In the genomic region with DNA sequence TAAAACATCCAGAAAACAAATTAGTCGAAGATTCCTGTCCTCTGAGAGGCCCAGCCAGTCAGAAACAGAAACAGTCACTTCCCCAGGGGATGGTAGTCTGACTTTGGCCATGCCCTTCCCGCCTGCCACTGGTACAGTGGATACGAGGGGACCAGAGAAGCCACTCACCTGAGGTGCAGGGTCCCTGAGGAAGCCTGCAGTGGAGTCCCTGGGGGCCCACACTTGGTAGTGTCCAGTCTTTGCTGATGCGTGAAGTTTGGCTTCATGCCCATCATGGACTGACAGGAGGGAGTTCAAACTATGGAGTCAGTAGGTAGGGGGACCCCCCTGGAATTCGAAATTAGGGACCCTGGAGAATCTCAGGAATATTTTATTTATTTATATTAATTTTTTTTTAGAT, we compare ENCODE assay signal across 25 cellular contexts.
"Had no signal": no experiment of that assay in that cellular context is flagged by ENCODE, and none has a peak within 500 bp of the region (broad histone marks: within the 10 kb centered on the region; RNA-seq: fewer than 3 reads in every experiment).

No MANE protein-coding gene starts in this region.

- H3K27ac Mint-ChIP-seq: activated B cell treated with CpG ODN at 0.5 μM for 24 hours; activated naive CD4-positive, alpha-beta T cell treated with anti-CD3 and anti-CD28 coated beads, Interleukin-2, amount 10 ng/mL, durations not matched to agents 7 days and 5 days; activated naive CD4-positive, alpha-beta T cell treated with anti-CD3 and anti-CD28 coated beads, Interleukin-2, amount 50 U/mL, for 72 hours; activated naive CD8-positive, alpha-beta T cell treated with anti-CD3 and anti-CD28 coated beads, Interleukin-2, amount 10 ng/mL, durations not matched to agents 7 days and 5 days; activated T-cell treated with anti-CD3 and anti-CD28 coated beads, Interleukin-2, amount 50 U/mL, for 24 hours; activated T-cell treated with anti-CD3 and anti-CD28 coated beads, Interleukin-2, amount 50 U/mL, for 72 hours; brain; T-helper 1 cell treated with Interleukin-12 subunit alpha and Interleukin-12 subunit beta and Interleukin-4 antibody, amounts not matched to agents 30 μg/mL and 1 μg/mL, for 36 hours had no signal

- H3K4me3 ChIP-seq: ascending aorta, breast epithelium, cardiac muscle cell, colonic mucosa had no signal

- H3K9me3 Mint-ChIP-seq: activated naive CD4-positive, alpha-beta T cell treated with anti-CD3 and anti-CD28 coated beads, Interleukin-2, amount 10 ng/mL, durations not matched to agents 7 days and 5 days; activated naive CD8-positive, alpha-beta T cell treated with anti-CD3 and anti-CD28 coated beads, Interleukin-2, amount 10 ng/mL, durations not matched to agents 7 days and 5 days; activated T-cell treated with anti-CD3 and anti-CD28 coated beads, Interleukin-2, amount 50 U/mL, for 24 hours; activated T-cell treated with anti-CD3 and anti-CD28 coated beads, Interleukin-2, amount 50 U/mL, for 72 hours; T-helper 1 cell treated with Interleukin-12 subunit alpha and Interleukin-12 subunit beta and Interleukin-4 antibody, amounts not matched to agents 30 μg/mL and 1 μg/mL, for 36 hours had no signal

- H3K4me1 ChIP-seq: ascending aorta, breast epithelium, colonic mucosa had no signal

- DNase-seq: activated B cell treated with CpG ODN at 0.5 μM for 24 hours; activated CD4-positive, alpha-beta T cell treated with anti-CD3 and anti-CD28 coated beads for 48 hours; activated CD4-positive, alpha-beta T cell treated with anti-CD3 and anti-CD28 coated beads, Interleukin-2, amount 50 U/mL, for 1 hour; activated CD4-positive, alpha-beta T cell treated with anti-CD3 and anti-CD28 coated beads, Interleukin-2, amount 50 U/mL, for 48 hours; activated CD8-positive, alpha-beta memory T cell treated with anti-CD3 and anti-CD28 coated beads, Interleukin-2, amount 50 U/mL, for 48 hours; activated gamma-delta T cell; activated naive CD4-positive, alpha-beta T cell; activated naive CD4-positive, alpha-beta T cell treated with anti-CD3 and anti-CD28 coated beads, Interleukin-2, amount 10 ng/mL, durations not matched to agents 7 days and 5 days; activated naive CD8-positive, alpha-beta T cell treated with anti-CD3 and anti-CD28 coated beads, Interleukin-2, amount 10 ng/mL, durations not matched to agents 7 days and 5 days; activated T-cell treated with anti-CD3 and anti-CD28 coated beads for 4 hours; activated T-cell treated with anti-CD3 and anti-CD28 coated beads, Interleukin-2, amount 50 U/mL, for 24 hours; activated T-cell treated with anti-CD3 and anti-CD28 coated beads, Interleukin-2, amount 50 U/mL, for 72 hours; central memory CD4-positive, alpha-beta T cell; cerebellar nuclear complex; colonic mucosa; effector CD8-positive, alpha-beta T cell; foreskin fibroblast; T1000; WERI-Rb-1 had no signal

- H3K27me3 ChIP-seq: ascending aorta, breast epithelium, cardiac muscle cell, colonic mucosa had no signal

- H3K27ac ChIP-seq: ascending aorta, breast epithelium, cardiac muscle cell, colonic mucosa, WERI-Rb-1 had no signal

- H3K4me1 Mint-ChIP-seq: activated B cell treated with CpG ODN at 0.5 μM for 24 hours; activated naive CD4-positive, alpha-beta T cell treated with anti-CD3 and anti-CD28 coated beads, Interleukin-2, amount 10 ng/mL, durations not matched to agents 7 days and 5 days; activated naive CD8-positive, alpha-beta T cell treated with anti-CD3 and anti-CD28 coated beads, Interleukin-2, amount 10 ng/mL, durations not matched to agents 7 days and 5 days; brain had no signal

- H3K36me3 Mint-ChIP-seq: activated naive CD4-positive, alpha-beta T cell treated with anti-CD3 and anti-CD28 coated beads, Interleukin-2, amount 10 ng/mL, durations not matched to agents 7 days and 5 days; activated naive CD8-positive, alpha-beta T cell treated with anti-CD3 and anti-CD28 coated beads, Interleukin-2, amount 10 ng/mL, durations not matched to agents 7 days and 5 days; brain had no signal

- H3K36me3 ChIP-seq: ascending aorta, breast epithelium, cardiac muscle cell, colonic mucosa, WERI-Rb-1 had no signal

- H3K4me3 Mint-ChIP-seq: activated B cell treated with CpG ODN at 0.5 μM for 24 hours; activated naive CD4-positive, alpha-beta T cell treated with anti-CD3 and anti-CD28 coated beads, Interleukin-2, amount 10 ng/mL, durations not matched to agents 7 days and 5 days; activated naive CD8-positive, alpha-beta T cell treated with anti-CD3 and anti-CD28 coated beads, Interleukin-2, amount 10 ng/mL, durations not matched to agents 7 days and 5 days; activated T-cell treated with anti-CD3 and anti-CD28 coated beads, Interleukin-2, amount 50 U/mL, for 24 hours; activated T-cell treated with anti-CD3 and anti-CD28 coated beads, Interleukin-2, amount 50 U/mL, for 72 hours; brain; T-helper 1 cell treated with Interleukin-12 subunit alpha and Interleukin-12 subunit beta and Interleukin-4 antibody, amounts not matched to agents 30 μg/mL and 1 μg/mL, for 36 hours had no signal

- H3K9me3 ChIP-seq: ascending aorta, breast epithelium, colonic mucosa had no signal
